14 cellular contexts compared by ENCODE assay signal in genomic region chr21:36207577-36208320, GRCh38. TPM values are rescaled to one million over a fixed set of nuclear protein-coding genes. Genes with fewer than 3 reads are reported as not detected.
DNase-seq lines count a peak whose midpoint lies in the region; ATAC-seq, FAIRE-seq and TF ChIP-seq lines count a peak whose summit lies in the region.
"Had no signal": no experiment of that assay in that cellular context is flagged by ENCODE, and none has a peak within 500 bp of the region (broad histone marks: within the 10 kb centered on the region; RNA-seq: fewer than 3 reads in every experiment).

No MANE protein-coding gene starts in this region.

- H3K4me1 ChIP-seq in astrocyte (ENCODE audit: insufficient read depth, low read length), result peaks cover 70% of the 10 kb centered on the region
- H3K4me1 ChIP-seq in upper lobe of right lung, result no peaks in the 10 kb centered on the region

- H3K36me3 Mint-ChIP-seq in astrocyte (ENCODE audit: low read depth, unreplicated experiment) (peaks cover 1% of the 10 kb centered on the region), neural crest cell (ENCODE audit: low read depth) (peaks cover 7% of the 10 kb centered on the region)

- H3K9me3 Mint-ChIP-seq in astrocyte (ENCODE audit: unreplicated experiment), result no peaks in the 10 kb centered on the region
- H3K9me3 Mint-ChIP-seq in neural crest cell, result no peaks in the 10 kb centered on the region
- H3K9me3 Mint-ChIP-seq: activated B cell treated with CpG ODN at 0.5 μM for 24 hours had no signal

- intact Hi-C loops in upper lobe of right lung (cut with DNase I), result no loop called here

- peak overlapping the region; percentile 5 for H2AFZ ChIP-seq in astrocyte (ENCODE audit: low read depth, low read length)

- H3K4me3 Mint-ChIP-seq in astrocyte (ENCODE audit: unreplicated experiment) (no peak overlapping the region), neural crest cell (no peak overlapping the region)
- H3K4me3 Mint-ChIP-seq: activated B cell treated with CpG ODN at 0.5 μM for 24 hours had no signal

- H3K27me3 ChIP-seq in astrocyte (ENCODE audit: insufficient read depth, low read length) (no peaks in the 10 kb centered on the region), upper lobe of right lung (no peaks in the 10 kb centered on the region)
- H3K27me3 ChIP-seq: neutrophil had no signal

- peak overlapping the region; percentile 60 for H3K4me2 ChIP-seq in astrocyte (ENCODE audit: low read length)

- peak overlapping the region; percentile 77 for H3K27ac ChIP-seq in astrocyte (ENCODE audit: low read depth, low read length)
- H3K27ac ChIP-seq in upper lobe of right lung, result no peak overlapping the region
- H3K27ac ChIP-seq: epithelial cell of prostate, neutrophil had no signal

- H3K4me3 ChIP-seq in GM12865 (ENCODE audit: low read depth, low read length) (no peak overlapping the region), astrocyte (ENCODE audit: insufficient read depth, low read depth, low read length) (no peak overlapping the region), upper lobe of right lung (no peak overlapping the region)

- H3K9ac ChIP-seq in astrocyte (ENCODE audit: low read length), result peak overlapping the region; percentile 32

- H4K20me1 ChIP-seq in astrocyte (ENCODE audit: insufficient read depth, low read length), result no peaks in the 10 kb centered on the region

- FAIRE-seq in astrocyte (lab: Jason Lieb, UNC), result peak; percentile 73
- FAIRE-seq: islet of Langerhans had no signal

- H3K79me2 ChIP-seq in astrocyte (ENCODE audit: insufficient read depth, low read length), result no peaks in the 10 kb centered on the region

- DNase-seq in GM12865 (ENCODE audit: low read depth) (peak; percentile 13), LoVo (ENCODE audit: low spot score) (peak; percentile 15), astrocyte (ENCODE audit: low read depth) (peak; percentile 87), neural crest cell (ENCODE audit: low read depth, low spot score) (no peak), DMS53 treated with DMSO at 0.1 percent for 48 hours (lab: John Stamatoyannopoulos, UW; ENCODE audit: unreplicated experiment) (no peak), upper lobe of right lung (no peak)
- DNase-seq: activated B cell treated with CpG ODN at 0.5 μM for 24 hours, DND-41, NCI-H2107, RPMI8226 had no signal

- no peaks in the 10 kb centered on the region for H3K27me3 Mint-ChIP-seq in astrocyte (ENCODE audit: low read depth, unreplicated experiment)
- H3K27me3 Mint-ChIP-seq in neural crest cell (ENCODE audit: low read depth), result no peaks in the 10 kb centered on the region
- H3K27me3 Mint-ChIP-seq: activated B cell treated with CpG ODN at 0.5 μM for 24 hours had no signal

- TF ChIP-seq CTCF in GM12865 (IDR thresholded peaks at IDR 0.05; ENCODE audit: insufficient read depth, low read depth, low read length, missing control alignments) (no peak), astrocyte (IDR thresholded peaks at IDR 0.05; ENCODE audit: insufficient read depth, low read depth, low read length) (no peak), neural crest cell (conservative IDR thresholded peaks at IDR 0.05) (no peak), upper lobe of right lung (IDR thresholded peaks at IDR 0.05) (no peak)

- peak overlapping the region; percentile 48 for H3K27ac Mint-ChIP-seq in astrocyte (ENCODE audit: unreplicated experiment)
- H3K27ac Mint-ChIP-seq in neural crest cell (ENCODE audit: unreplicated experiment), result peak overlapping the region; percentile 58
- H3K27ac Mint-ChIP-seq: activated B cell treated with CpG ODN at 0.5 μM for 24 hours had no signal

- H3K9me3 ChIP-seq in astrocyte (ENCODE audit: insufficient read depth, low read depth, low read length) (no peaks in the 10 kb centered on the region), upper lobe of right lung (no peaks in the 10 kb centered on the region)
- H3K9me3 ChIP-seq: neutrophil had no signal

- ATAC-seq in upper lobe of right lung, result no peak
- ATAC-seq in GM19467 (IDR thresholded peaks at IDR 0.05; ENCODE audit: unreplicated experiment), result no peak

- H3K36me3 ChIP-seq in astrocyte (ENCODE audit: insufficient read depth, low read length), result no peaks in the 10 kb centered on the region
- peaks cover 11% of the 10 kb centered on the region for H3K36me3 ChIP-seq in upper lobe of right lung

- H3K4me1 Mint-ChIP-seq in astrocyte (ENCODE audit: low read depth, unreplicated experiment) (peaks cover 60% of the 10 kb centered on the region), neural crest cell (peaks cover 14% of the 10 kb centered on the region)

RNA-seq across cellular contexts. Expression of gene DOP1B, which starts 51.1 kb away (rescaled TPM):
- 22.2 and 26.1 TPM in 2 replicates for total RNA-seq in astrocyte
- total RNA-seq in neural crest cell, result 13.5 and 14.5 TPM in 2 replicates
- total RNA-seq in upper lobe of right lung, result 19.0 TPM

Comparison
In these comparisons a context has a peak if more than half of its experiments do, and no peak if none do; other contexts are left out.
1. DNase-seq: peak in GM12865 (single experiment), LoVo (single experiment) and astrocyte (single experiment); none in neural crest cell (single experiment), DMS53 treated with DMSO at 0.1 percent for 48 hours (single experiment) and upper lobe of right lung (single experiment).